ENCODE assay signal across 1 cellular context in the genomic region with DNA sequence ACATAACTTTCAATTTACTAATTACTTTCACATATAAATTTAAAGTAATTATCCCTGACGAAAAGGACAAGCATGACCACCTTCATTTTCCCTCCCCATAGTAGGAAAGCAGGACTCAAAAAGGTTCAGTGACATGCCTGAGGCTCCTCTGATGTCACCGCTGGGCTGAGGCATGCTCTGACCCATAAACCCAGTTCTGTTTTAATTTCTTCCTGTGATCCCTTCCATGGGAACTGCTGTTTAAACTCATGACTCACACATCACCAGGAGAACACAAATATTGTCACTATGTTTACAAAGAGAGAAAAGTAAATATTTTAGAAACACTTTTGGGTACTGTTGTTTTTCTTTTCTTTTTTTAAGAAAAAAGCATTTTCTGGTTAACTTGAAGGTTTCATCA.
TF ChIP-seq lines count a peak whose summit lies in the region.

No MANE protein-coding gene starts in this region.

TF ChIP-seq in A549, 52 proteins besides CTCF, POLR2A, EP300 and RAD21 (continued from another document):
- no peak for TF ChIP-seq TFCP2L1 (CRISPR knock-in tag; IDR thresholded peaks at IDR 0.05)
